Comparison of ENCODE assay signal across 9 cellular contexts in genomic region chr1:26274801-26275425, GRCh38. TPM values are rescaled to one million over a fixed set of nuclear protein-coding genes. Genes with fewer than 3 reads are reported as not detected.
DNase-seq lines count a peak whose midpoint lies in the region; ATAC-seq and TF ChIP-seq lines count a peak whose summit lies in the region.
"Had no signal": no experiment of that assay in that cellular context is flagged by ENCODE, and none has a peak within 500 bp of the region (broad histone marks: within the 10 kb centered on the region; RNA-seq: fewer than 3 reads in every experiment).

No MANE protein-coding gene starts in this region.

- H3K27ac Mint-ChIP-seq in activated naive CD4-positive, alpha-beta T cell treated with anti-CD3 and anti-CD28 coated beads for 36 hours = peak overlapping the region; percentile 10

- CTCF ChIA-PET in activated naive CD4-positive, alpha-beta T cell treated with anti-CD3 and anti-CD28 coated beads for 36 hours (lab: Charles Lee) = interaction anchor here (0.5 to 9.0 kb wide), 16 partner anchors 10 to 1632 kb away, joined by 3 to 193 read pairs (median 6); partner anchors contain the start of genes CD52, CEP85 and SRRM1

- intact Hi-C loops in activated naive CD4-positive, alpha-beta T cell treated with anti-CD3 and anti-CD28 coated beads for 36 hours (cut with micrococcal nuclease) = loop anchor here (1.0 to 5.0 kb wide), 5 partner anchors 40 to 163 kb away; partner anchors contain the start of genes CEP85 and PDIK1L
- intact Hi-C loops in right cardiac atrium (cut with DNase I) = loop anchor here (2.0 to 5.0 kb wide), 2 partner anchors 46 to 47 kb away; no protein-coding TSS in a partner anchor

- peaks cover 48% of the 10 kb centered on the region for H3K4me1 Mint-ChIP-seq in activated naive CD4-positive, alpha-beta T cell treated with anti-CD3 and anti-CD28 coated beads for 36 hours (ENCODE audit: low read depth)

- TF ChIP-seq CTCF in WERI-Rb-1 (IDR thresholded peaks at IDR 0.05; ENCODE audit: low read depth, low read length) = no peak
- no peak for TF ChIP-seq CTCF in upper lobe of left lung (IDR thresholded peaks at IDR 0.05)

- no peak for TF ChIP-seq EP300 in upper lobe of left lung (IDR thresholded peaks at IDR 0.05)

- 82% methylated on average over 11 of the region's 11 CpGs for WGBS in right cardiac atrium
- WGBS in upper lobe of left lung, 2 donors = 80 to 83% methylated on average over 11 of the region's 11 CpGs

- no peak for TF ChIP-seq POLR2A in upper lobe of left lung (IDR thresholded peaks at IDR 0.05)

- DNase-seq in activated naive CD4-positive, alpha-beta T cell treated with anti-CD3 and anti-CD28 coated beads for 36 hours = no peak
- DNase-seq in activated naive CD4-positive, alpha-beta T cell (lab: John Stamatoyannopoulos, UW) = no peak
- no peak for DNase-seq in WERI-Rb-1
- DNase-seq in right cardiac atrium = no peak
- DNase-seq in upper lobe of left lung = peak in 1 of 2 donors; percentile 62
- DNase-seq in 8988T = no peak
- no peak for DNase-seq in iPS-NIHi7 (ENCODE audit: extremely low spot score)

- H3K9me3 ChIP-seq in WERI-Rb-1 (ENCODE audit: severe bottlenecking) (no peaks in the 10 kb centered on the region), right cardiac atrium (ENCODE audit: control insufficient read depth, low read length) (no peaks in the 10 kb centered on the region), upper lobe of left lung (no peaks in the 10 kb centered on the region)

- H3K36me3 ChIP-seq in WERI-Rb-1 (peaks cover 82% of the 10 kb centered on the region), upper lobe of left lung (peaks cover 0 to 15% (median 4%) of the 10 kb centered on the region in 4 donors)

- H3K27me3 ChIP-seq in WERI-Rb-1 (ENCODE audit: insufficient read depth, low read depth, severe bottlenecking) (no peaks in the 10 kb centered on the region), right cardiac atrium (ENCODE audit: control insufficient read depth, insufficient read depth) (no peaks in the 10 kb centered on the region), upper lobe of left lung (no peaks in the 10 kb centered on the region)

- H3K27ac ChIP-seq in WERI-Rb-1 = peak overlapping the region; percentile 17; the same call in 1 of the 2 replicates
- H3K27ac ChIP-seq in right cardiac atrium (ENCODE audit: low read length) = peak overlapping the region; percentile 48
- H3K27ac ChIP-seq in upper lobe of left lung = peak overlapping the region; percentile 92 to 99 (median 98)

- peaks cover 10% of the 10 kb centered on the region for H3K4me1 ChIP-seq in right cardiac atrium (ENCODE audit: control insufficient read depth, insufficient read depth, low read length)
- H3K4me1 ChIP-seq in upper lobe of left lung = peaks cover 42 to 50% (median 47%) of the 10 kb centered on the region in 4 donors

- peaks cover 37% of the 10 kb centered on the region for H3K36me3 Mint-ChIP-seq in activated naive CD4-positive, alpha-beta T cell treated with anti-CD3 and anti-CD28 coated beads for 36 hours (ENCODE audit: low read depth)

- H3K27me3 Mint-ChIP-seq in activated naive CD4-positive, alpha-beta T cell treated with anti-CD3 and anti-CD28 coated beads for 36 hours (ENCODE audit: low read depth) = no peaks in the 10 kb centered on the region
- H3K27me3 Mint-ChIP-seq: CD4-positive, CD25-positive, alpha-beta regulatory T cell had no signal

- no peak overlapping the region for H3K4me3 Mint-ChIP-seq in activated naive CD4-positive, alpha-beta T cell treated with anti-CD3 and anti-CD28 coated beads for 36 hours

- no peak overlapping the region for H3K4me3 ChIP-seq in WERI-Rb-1 (ENCODE audit: low read depth, low read length)
- H3K4me3 ChIP-seq in right cardiac atrium (ENCODE audit: low read length) = no peak overlapping the region
- H3K4me3 ChIP-seq in upper lobe of left lung = no peak overlapping the region

- H3K9me3 Mint-ChIP-seq in activated naive CD4-positive, alpha-beta T cell treated with anti-CD3 and anti-CD28 coated beads for 36 hours = no peaks in the 10 kb centered on the region
- H3K9me3 Mint-ChIP-seq: CD4-positive, CD25-positive, alpha-beta regulatory T cell had no signal

- ATAC-seq in right cardiac atrium = no peak
- ATAC-seq in upper lobe of left lung (ENCODE audit: low FRiP score in 2 of 2) = no peak
- no peak for ATAC-seq in HG02610 (IDR thresholded peaks at IDR 0.05; ENCODE audit: unreplicated experiment)

RNA-seq across cellular contexts. Expression of gene SH3BGRL3, which starts 5.0 kb away (rescaled TPM):
- total RNA-seq in activated naive CD4-positive, alpha-beta T cell treated with anti-CD3 and anti-CD28 coated beads for 36 hours = 100 to 1,000 TPM; 130 to 132 TPM
- total RNA-seq in right cardiac atrium = 10 to 100 TPM; 28.9 to 71.3 (median 51.1) TPM
- polyA plus RNA-seq in right cardiac atrium = 41.9 TPM
- 100 to 1,000 TPM in 4 of 6 donors, 10 to 100 TPM in 2; 39.1 to 271 (median 156) TPM for total RNA-seq in upper lobe of left lung

RNA-seq across cellular contexts. Expression of gene UBXN11, which starts 31.5 kb away (rescaled TPM):
- 10 to 100 TPM; 26.4 to 26.9 TPM for total RNA-seq in activated naive CD4-positive, alpha-beta T cell treated with anti-CD3 and anti-CD28 coated beads for 36 hours
- 10 to 100 TPM; 13.7 to 18.5 (median 16.0) TPM for total RNA-seq in right cardiac atrium
- polyA plus RNA-seq in right cardiac atrium = 13.3 TPM
- total RNA-seq in upper lobe of left lung = 100 to 1,000 TPM in 2 of 6 donors, 10 to 100 TPM in 4; 25.7 to 194 (median 62.5) TPM

RNA-seq across cellular contexts. Expression of gene CEP85, which starts 40.9 kb away (rescaled TPM):
- 10 to 100 TPM; 45.7 to 47.0 TPM for total RNA-seq in activated naive CD4-positive, alpha-beta T cell treated with anti-CD3 and anti-CD28 coated beads for 36 hours
- total RNA-seq in right cardiac atrium (10 to 100 TPM; 18.9 to 56.2 (median 32.9) TPM), upper lobe of left lung (10 to 100 TPM; 10.1 to 16.8 (median 10.7) TPM)
- 20.7 TPM for polyA plus RNA-seq in right cardiac atrium

RNA-seq across cellular contexts. Expression of gene CD52, which starts 42.8 kb away (rescaled TPM):
- 100 to 1,000 TPM; 129 to 141 TPM for total RNA-seq in activated naive CD4-positive, alpha-beta T cell treated with anti-CD3 and anti-CD28 coated beads for 36 hours
- 1 to 10 TPM; 1.8 to 5.7 (median 4.1) TPM for total RNA-seq in right cardiac atrium
- 4.5 TPM for polyA plus RNA-seq in right cardiac atrium
- total RNA-seq in upper lobe of left lung = 100 to 1,000 TPM in 5 of 6 donors, 10 to 100 TPM in 1; 74.4 to 437 (median 172) TPM

Comparison
In these comparisons a context has a peak if more than half of its experiments do, and no peak if none do; other contexts are left out.
1. H3K27ac ChIP-seq: peak in every context shown above with its lines; median percentile 98 in upper lobe of left lung; 48 in right cardiac atrium; 17 in WERI-Rb-1.